In the genomic region with DNA sequence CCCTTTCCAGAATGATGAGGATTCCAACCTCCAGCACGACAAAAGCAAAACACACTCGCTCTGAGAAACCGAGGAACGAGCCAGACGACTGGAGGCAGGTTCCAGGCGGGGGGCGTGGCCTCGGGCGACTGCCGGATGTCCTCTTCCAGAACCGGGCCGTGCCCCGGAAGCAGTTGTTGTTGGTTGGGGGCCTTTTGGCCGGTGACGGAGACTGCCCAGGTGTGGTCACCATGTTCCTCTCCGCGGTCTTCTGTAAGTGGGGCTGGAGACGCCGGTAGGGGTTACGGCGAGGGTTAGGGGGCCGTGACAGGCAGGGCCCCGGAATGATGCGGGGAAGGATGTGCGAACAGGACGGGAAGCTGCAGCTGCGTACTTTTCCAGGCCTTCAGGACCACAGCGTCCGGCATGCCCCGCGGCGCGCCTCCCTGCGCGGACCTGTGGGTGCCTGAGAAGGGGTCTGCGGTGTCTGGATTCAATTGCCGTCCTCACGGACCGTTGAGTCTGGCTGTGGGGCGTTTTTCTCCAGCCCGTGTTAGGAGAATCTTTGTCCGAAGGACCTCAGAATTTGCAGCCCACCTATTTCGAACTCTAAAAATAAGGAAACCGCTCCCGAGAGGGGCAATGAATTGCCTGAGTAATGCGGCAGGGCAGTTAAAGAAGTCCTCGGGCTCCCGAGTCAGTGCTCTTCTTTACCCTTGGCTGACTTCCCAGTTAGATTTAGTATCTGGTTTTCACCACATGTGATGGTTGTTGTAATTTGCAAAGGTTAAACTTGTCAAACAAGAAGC, we compare ENCODE assay signal across 8 cellular contexts. TPM values are rescaled to one million over a fixed set of nuclear protein-coding genes. Genes with fewer than 3 reads are reported as not detected.
A peak's percentile ranks its signal among the peaks of the same experiment; 100 is the strongest.
DNase-seq lines count a peak whose midpoint lies in the region; ATAC-seq and TF ChIP-seq lines count a peak whose summit lies in the region.

A gene (plus strand): TSS at position 172 of the 788 bp plus-strand sequence. CDS start 59 bp downstream, at position 231.

- H3K36me3 ChIP-seq in left ventricle myocardium inferior (peaks cover 22% of the 10 kb centered on the region), prostate gland (no peaks in the 10 kb centered on the region), urinary bladder (ENCODE audit: insufficient read depth) (no peaks in the 10 kb centered on the region)

- TF ChIP-seq POLR2A in prostate gland (IDR thresholded peaks at IDR 0.05) = peak; percentile 57

- ATAC-seq in HG02870 (IDR thresholded peaks at IDR 0.05; ENCODE audit: unreplicated experiment) = peak; percentile 95

- H3K4me3 Mint-ChIP-seq in T-helper 1 cell treated with Interleukin-12 subunit alpha and Interleukin-12 subunit beta and Interleukin-4 antibody, amounts not matched to agents 30 μg/mL and 1 μg/mL, for 36 hours = peak within 1 kb of the TSS; percentile 98

- H3K27ac Mint-ChIP-seq in T-helper 1 cell treated with Interleukin-12 subunit alpha and Interleukin-12 subunit beta and Interleukin-4 antibody, amounts not matched to agents 30 μg/mL and 1 μg/mL, for 36 hours = peak within 1 kb of the TSS; percentile 99

- H3K36me3 Mint-ChIP-seq in T-helper 1 cell treated with Interleukin-12 subunit alpha and Interleukin-12 subunit beta and Interleukin-4 antibody, amounts not matched to agents 30 μg/mL and 1 μg/mL, for 36 hours (ENCODE audit: low read depth) = peaks cover 23% of the 10 kb centered on the region

- H3K4me1 Mint-ChIP-seq in T-helper 1 cell treated with Interleukin-12 subunit alpha and Interleukin-12 subunit beta and Interleukin-4 antibody, amounts not matched to agents 30 μg/mL and 1 μg/mL, for 36 hours (ENCODE audit: low read depth) = peaks cover 36% of the 10 kb centered on the region

- DNase-seq in GM13976 (ENCODE audit: low spot score) (peak; percentile 98), NCI-H1694 (lab: John Stamatoyannopoulos, UW) (peak; percentile 86), amniotic stem cell (lab: John Stamatoyannopoulos, UW) (peak; percentile 90), left ventricle myocardium inferior (peak; percentile 96), prostate gland (ENCODE audit: low spot score) (peak; percentile 92)

- no peaks in the 10 kb centered on the region for H3K27me3 ChIP-seq in left ventricle myocardium inferior (ENCODE audit: low read depth)
- H3K27me3 ChIP-seq in prostate gland (replicated peaks; ENCODE audit: insufficient read depth) = no peaks in the 10 kb centered on the region

- peaks cover 6% of the 10 kb centered on the region for H3K27me3 Mint-ChIP-seq in T-helper 1 cell treated with Interleukin-12 subunit alpha and Interleukin-12 subunit beta and Interleukin-4 antibody, amounts not matched to agents 30 μg/mL and 1 μg/mL, for 36 hours (ENCODE audit: low read depth)

- in situ Hi-C loops in GM13976 (cut with MboI; ENCODE audit: low sequenced_read_pairs, unreplicated experiment) = no loop called here

- H3K9me3 ChIP-seq in left ventricle myocardium inferior (replicated peaks) (no peaks in the 10 kb centered on the region), prostate gland (no peaks in the 10 kb centered on the region)

- intact Hi-C loops in left ventricle myocardium inferior (cut with micrococcal nuclease) = no loop called here
- intact Hi-C loops in prostate gland (cut with DNase I) = loop anchor here (2.0 to 5.0 kb wide), 3 partner anchors 49 to 626 kb away; no protein-coding TSS in a partner anchor

- H3K27ac ChIP-seq in left ventricle myocardium inferior (replicated peaks) (peak within 1 kb of the TSS; percentile 98), prostate gland (peak within 1 kb of the TSS; percentile 79 to 90), urinary bladder (ENCODE audit: low read depth) (peak within 1 kb of the TSS; percentile 85)

- under 1% methylated on average over 48 of the region's 48 CpGs for WGBS in prostate gland
- WGBS in urinary bladder = under 1% methylated on average over 48 of the region's 48 CpGs

- H3K9me3 Mint-ChIP-seq in T-helper 1 cell treated with Interleukin-12 subunit alpha and Interleukin-12 subunit beta and Interleukin-4 antibody, amounts not matched to agents 30 μg/mL and 1 μg/mL, for 36 hours = no peaks in the 10 kb centered on the region

- peaks cover 59% of the 10 kb centered on the region for H3K4me1 ChIP-seq in left ventricle myocardium inferior
- H3K4me1 ChIP-seq in prostate gland (replicated peaks) = peaks cover 9% of the 10 kb centered on the region
- H3K4me1 ChIP-seq in urinary bladder (ENCODE audit: insufficient read depth) = no peaks in the 10 kb centered on the region

- TF ChIP-seq CTCF in GM13976 (IDR thresholded peaks at IDR 0.05; ENCODE audit: borderline replicate concordance, control extremely low read depth, extremely low read depth, insufficient read depth, missing control alignments) = no peak
- TF ChIP-seq CTCF in left ventricle myocardium inferior (IDR thresholded peaks at IDR 0.05; ENCODE audit: borderline replicate concordance) = no peak
- TF ChIP-seq CTCF in prostate gland (IDR thresholded peaks at IDR 0.05) = peak in 1 of 4 experiments; percentile 2

- H3K4me3 ChIP-seq in left ventricle myocardium inferior = peak within 1 kb of the TSS; percentile 95
- H3K4me3 ChIP-seq in prostate gland = peak within 1 kb of the TSS; percentile 62 to 79
- H3K4me3 ChIP-seq in urinary bladder (ENCODE audit: low read depth, low read length) = peak within 1 kb of the TSS; percentile 85

RNA-seq across cellular contexts. Expression of the gene that starts here (rescaled TPM):
- total RNA-seq in left ventricle myocardium inferior = 390 TPM
- 100 to 1,000 TPM; 140 to 186 TPM for total RNA-seq in prostate gland
- 102 TPM for total RNA-seq in urinary bladder
- polyA plus RNA-seq in urinary bladder = 179 TPM

Comparison
In these comparisons a context has a peak if more than half of its experiments do, and no peak if none do; other contexts are left out.
1. Peak in every context shown above with its lines: DNase-seq, ATAC-seq, H3K4me3 ChIP-seq and H3K27ac ChIP-seq.